In the genomic region with DNA sequence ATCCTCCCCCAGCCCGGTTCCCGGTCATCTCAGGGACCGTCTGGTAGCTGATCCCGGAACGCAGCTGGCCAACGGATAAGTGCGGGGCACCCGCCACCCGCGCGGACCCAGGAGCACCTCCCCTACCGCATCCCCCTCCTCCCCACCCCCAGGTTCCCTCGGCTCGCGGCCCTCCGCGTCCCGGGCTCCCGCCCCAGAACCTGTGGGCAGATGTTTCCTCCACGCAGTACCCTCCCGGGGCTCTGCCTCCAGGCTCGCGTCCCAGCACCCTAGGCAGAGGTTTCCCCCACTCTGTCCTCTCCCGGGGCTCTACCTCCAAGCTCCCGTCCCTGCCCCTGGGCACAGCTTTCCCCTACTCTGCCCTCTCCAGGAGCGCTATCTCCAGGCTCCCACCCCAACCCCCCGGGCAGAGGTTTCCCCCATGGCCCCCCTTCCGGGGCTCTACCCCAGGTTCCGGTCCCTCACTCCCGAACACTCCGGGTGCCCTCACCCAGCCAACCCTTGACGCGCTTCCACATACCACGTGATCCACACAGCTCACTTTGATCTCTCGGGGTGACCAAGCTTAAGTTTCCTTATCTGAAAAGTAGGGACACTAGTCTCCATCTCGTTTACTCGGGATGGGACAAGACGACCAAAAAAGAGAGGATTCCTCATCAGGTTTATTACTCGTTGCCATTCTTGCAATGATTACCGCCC, we compare ENCODE assay signal across 8 cellular contexts. TPM values are rescaled to one million over a fixed set of nuclear protein-coding genes. Genes with fewer than 3 reads are reported as not detected.
A peak's percentile ranks its signal among the peaks of the same experiment; 100 is the strongest.
DNase-seq lines count a peak whose midpoint lies in the region; FAIRE-seq and TF ChIP-seq lines count a peak whose summit lies in the region.

A gene (minus strand): TSS at position 83 of the 699 bp plus-strand sequence. CDS start 6,105 bp downstream, outside the sequence.

- H3K9me3 ChIP-seq in neutrophil = no peaks in the 10 kb centered on the region

- FAIRE-seq in frontal cortex (lab: Jason Lieb, UNC) = no peak

- H3K4me1 ChIP-seq in neutrophil (ENCODE audit: control insufficient read depth in 1 of 2, insufficient read depth in 1 of 2, low read depth in 1 of 2, low read length in 1 of 2) = peaks cover 10 to 12% of the 10 kb centered on the region in 2 experiments

- H3K27me3 ChIP-seq in neutrophil = peaks cover 25% of the 10 kb centered on the region

- DNase-seq in ELF-1 (ENCODE audit: low read depth, low spot score) (peak; percentile 25), H4 (ENCODE audit: low spot score) (peak; percentile 85), LHCN-M2 (ENCODE audit: low read depth) (peak; percentile 82), SHP77 treated with DMSO at 0.1 percent for 48 hours (lab: John Stamatoyannopoulos, UW) (peak; percentile 83), activated gamma-delta T cell (lab: John Stamatoyannopoulos, UW) (peak; percentile 29), frontal cortex (ENCODE audit: low spot score in 2 of 2) (peak; percentile 82 to 83), superior temporal gyrus (ENCODE audit: extremely low spot score) (peak; percentile 83)

- TF ChIP-seq CTCF in neutrophil (IDR thresholded peaks at IDR 0.05) = no peak

- peak within 1 kb of the TSS; percentile 41 for H3K27ac ChIP-seq in neutrophil

- peak within 1 kb of the TSS; percentile 80 to 90 for H3K4me3 ChIP-seq in neutrophil (ENCODE audit: low read depth in 1 of 2, low read length in 1 of 2)

- H3K36me3 ChIP-seq in neutrophil = no peaks in the 10 kb centered on the region

RNA-seq across cellular contexts. Expression of the gene that starts here (rescaled TPM):
- total RNA-seq in H4 (2014; rRNA removed; shearing (Covaris generic)) = 0.17 TPM in 1 of 2 replicates, not detected in the other
- total RNA-seq in LHCN-M2 (2014; rRNA removed) (not detected in 2 replicates), frontal cortex (not detected)
- 0.07 TPM for polyA plus RNA-seq in LHCN-M2 (2012)

Comparison
In these comparisons a context has a peak if more than half of its experiments do, and no peak if none do; other contexts are left out.
1. Peak in every context shown above with its lines: DNase-seq, H3K4me3 ChIP-seq and H3K27ac ChIP-seq.
2. Peak in DNase-seq in H4; RNA of the gene not detected or under 1 TPM.
3. Peak in DNase-seq in LHCN-M2; RNA of the gene not detected or under 1 TPM.
4. Peak in DNase-seq in frontal cortex; RNA of the gene not detected or under 1 TPM.
5. DNase-seq: peak in every context shown above with its lines; median percentile 85 in H4; 83 in SHP77 treated with DMSO at 0.1 percent for 48 hours; 83 in superior temporal gyrus; 82 in frontal cortex; 82 in LHCN-M2; 29 in activated gamma-delta T cell; 25 in ELF-1.